38 cellular contexts compared by ENCODE assay signal in genomic region chr21:32356874-32357395, GRCh38. TPM values are rescaled to one million over a fixed set of nuclear protein-coding genes. Genes with fewer than 3 reads are reported as not detected.
"Had no signal": no experiment of that assay in that cellular context is flagged by ENCODE, and none has a peak within 500 bp of the region (broad histone marks: within the 10 kb centered on the region; RNA-seq: fewer than 3 reads in every experiment).

No MANE protein-coding gene starts in this region.

- H3K27me3 ChIP-seq: gastrocnemius medialis, neutrophil, pancreas, stomach, thyroid gland, vagina had no signal

- H3K4me1 Mint-ChIP-seq: endodermal cell, neural crest cell had no signal

- H3K4me2 ChIP-seq: smooth muscle cell had no signal

- H3K4me3 ChIP-seq: gastrocnemius medialis, mucosa of descending colon, pancreas, smooth muscle cell, stomach, thyroid gland, vagina had no signal

- H3K4me3 Mint-ChIP-seq: dendritic cell treated with granulocyte-macrophage colony-stimulating factor and Interleukin-4, amounts not matched to agents 40 ng/mL and 50 ng/mL, for 4 days; endodermal cell; mesothelial cell of epicardium; naive B cell; natural killer cell treated with Interleukin-12 subunit alpha and Interleukin-12 subunit beta and Interleukin-15 and Interleukin-18, amount 100 ng/mL, for 72 hours; neural crest cell had no signal

- H3K27ac ChIP-seq: epithelial cell of prostate, gastrocnemius medialis, neutrophil, pancreas, stomach, thyroid gland, vagina had no signal

- ATAC-seq: esophagus mucosa; gastrocnemius medialis; left colon; mucosa of descending colon; natural killer cell treated with Interleukin-12 subunit alpha and Interleukin-12 subunit beta and Interleukin-15 and Interleukin-18, amount 100 ng/mL, for 72 hours; pancreas; sciatic nerve had no signal

- DNase-seq: effector CD8-positive, alpha-beta T cell; endodermal cell; foreskin fibroblast; gastrocnemius medialis; head of caudate nucleus; hippocampal formation; left colon; mesenchymal stem cell; mucosa of descending colon; naive B cell; pancreas; retina; stimulated activated CD4-positive, alpha-beta T cell treated with anti-CD3 and anti-CD28 coated beads, Interleukin-12 subunit alpha, Interleukin-12 subunit beta, amount 100 ng/mL, for 4 hours; stimulated activated CD4-positive, alpha-beta T cell treated with anti-CD3 and anti-CD28 coated beads, Interleukin-1b, Interleukin-23, amount 100 ng/mL, for 48 hours; stimulated activated CD4-positive, alpha-beta T cell treated with anti-CD3 and anti-CD28 coated beads, Interleukin-4, amount 100 ng/mL, for 1 hour; stimulated activated CD8-positive, alpha-beta memory T cell treated with anti-CD3 and anti-CD28 coated beads, Interleukin-4, amount 100 ng/mL, for 48 hours; stimulated activated naive CD4-positive, alpha-beta T cell treated with Interleukin-2 at 50 U/mL for 16 hours; stomach; thyroid gland; trophoblast cell had no signal

- H3K4me1 ChIP-seq: gastrocnemius medialis, pancreas, stomach, thyroid gland had no signal

- FAIRE-seq: colon, islet of Langerhans, pancreas had no signal

- H3K27me3 Mint-ChIP-seq: dendritic cell treated with granulocyte-macrophage colony-stimulating factor and Interleukin-4, amounts not matched to agents 40 ng/mL and 50 ng/mL, for 4 days; naive B cell; natural killer cell treated with Interleukin-12 subunit alpha and Interleukin-12 subunit beta and Interleukin-15 and Interleukin-18, amount 100 ng/mL, for 72 hours had no signal

- H3K9me3 ChIP-seq: gastrocnemius medialis, mucosa of descending colon, neutrophil, pancreas, stomach, thyroid gland, vagina had no signal

- H3K27ac Mint-ChIP-seq: dendritic cell treated with granulocyte-macrophage colony-stimulating factor and Interleukin-4, amounts not matched to agents 40 ng/mL and 50 ng/mL, for 4 days; endodermal cell; mesothelial cell of epicardium; naive B cell; natural killer cell treated with Interleukin-12 subunit alpha and Interleukin-12 subunit beta and Interleukin-15 and Interleukin-18, amount 100 ng/mL, for 72 hours had no signal

- H3K9me3 Mint-ChIP-seq: dendritic cell treated with granulocyte-macrophage colony-stimulating factor and Interleukin-4, amounts not matched to agents 40 ng/mL and 50 ng/mL, for 4 days; endodermal cell; mesothelial cell of epicardium; naive B cell; natural killer cell treated with Interleukin-12 subunit alpha and Interleukin-12 subunit beta and Interleukin-15 and Interleukin-18, amount 100 ng/mL, for 72 hours; neural crest cell had no signal

RNA-seq across cellular contexts. Expression of gene EVA1C, which starts 55.6 kb away (rescaled TPM):
- total RNA-seq: neural crest cell had no signal

RNA-seq across cellular contexts. Expression of gene MRAP, which starts 58.3 kb away (rescaled TPM):
- total RNA-seq: endodermal cell; esophagus mucosa; gastrocnemius medialis; glomerular endothelial cell; kidney epithelial cell; left colon; lung microvascular endothelial cell; mesothelial cell of epicardium; mucosa of descending colon; natural killer cell treated with Interleukin-12 subunit alpha and Interleukin-12 subunit beta and Interleukin-15 and Interleukin-18, amount 100 ng/mL, for 72 hours; neural crest cell; pulmonary artery endothelial cell; smooth muscle cell; temporal lobe; thyroid gland; ureter had no signal
- polyA plus RNA-seq: smooth muscle cell had no signal
